ENCODE assay signal across 1 cellular context in the genomic region with DNA sequence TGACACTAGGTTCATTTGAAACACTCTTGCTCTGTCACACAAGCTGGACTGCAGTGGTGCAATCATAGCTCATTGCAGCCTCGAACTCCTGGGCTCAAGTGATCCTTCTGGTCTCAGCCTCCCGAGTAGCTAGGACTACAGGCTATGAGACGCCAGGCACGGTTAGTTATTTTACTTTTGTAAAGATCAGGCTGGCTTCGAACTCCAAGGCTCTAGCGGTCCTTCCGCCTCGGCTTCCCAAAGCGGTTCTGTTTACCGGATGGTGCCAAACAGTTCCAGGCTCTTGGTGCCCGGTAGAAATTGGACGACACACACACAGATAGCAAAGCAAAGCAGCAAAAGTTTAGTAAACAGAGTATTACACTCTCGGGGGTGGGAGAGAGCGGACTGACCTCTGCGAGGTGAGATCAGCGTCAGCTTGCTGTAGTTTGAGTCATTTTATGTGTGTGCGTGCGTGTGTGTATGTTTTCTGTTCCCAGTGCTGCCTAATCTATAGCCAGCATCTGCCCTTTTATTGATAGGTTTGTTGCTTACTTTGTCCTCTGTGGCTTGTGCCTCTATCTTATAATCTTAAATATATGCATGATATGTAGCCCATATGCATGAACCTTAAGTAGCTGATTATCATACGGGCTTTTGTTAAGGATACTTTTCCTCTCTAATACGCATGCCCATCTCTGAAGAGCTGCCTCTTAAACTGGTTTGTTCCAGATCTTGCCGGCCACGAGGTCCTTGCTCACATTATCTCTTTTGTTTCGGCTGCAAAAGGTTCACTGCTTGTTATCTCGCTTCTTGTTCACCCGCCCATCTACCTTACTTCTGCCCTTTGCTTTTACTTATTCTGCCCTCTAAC.
TF ChIP-seq lines count a peak whose summit lies in the region.

No MANE protein-coding gene starts in this region.

TF ChIP-seq in HepG2, 621 proteins besides CTCF, POLR2A, EP300 and RAD21 (continued from another document and continues in another):
- TF ChIP-seq, protein P1, sequence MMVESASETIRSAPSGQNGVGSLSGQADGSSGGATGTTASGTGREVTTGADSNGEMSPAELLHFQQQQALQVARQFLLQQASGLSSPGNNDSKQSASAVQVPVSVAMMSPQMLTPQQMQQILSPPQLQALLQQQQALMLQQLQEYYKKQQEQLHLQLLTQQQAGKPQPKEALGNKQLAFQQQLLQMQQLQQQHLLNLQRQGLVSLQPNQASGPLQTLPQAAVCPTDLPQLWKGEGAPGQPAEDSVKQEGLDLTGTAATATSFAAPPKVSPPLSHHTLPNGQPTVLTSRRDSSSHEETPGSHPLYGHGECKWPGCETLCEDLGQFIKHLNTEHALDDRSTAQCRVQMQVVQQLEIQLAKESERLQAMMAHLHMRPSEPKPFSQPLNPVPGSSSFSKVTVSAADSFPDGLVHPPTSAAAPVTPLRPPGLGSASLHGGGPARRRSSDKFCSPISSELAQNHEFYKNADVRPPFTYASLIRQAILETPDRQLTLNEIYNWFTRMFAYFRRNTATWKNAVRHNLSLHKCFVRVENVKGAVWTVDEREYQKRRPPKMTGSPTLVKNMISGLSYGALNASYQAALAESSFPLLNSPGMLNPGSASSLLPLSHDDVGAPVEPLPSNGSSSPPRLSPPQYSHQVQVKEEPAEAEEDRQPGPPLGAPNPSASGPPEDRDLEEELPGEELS (CRISPR knock-in tag; IDR thresholded peaks at IDR 0.05), result peak; percentile 66
- TF ChIP-seq HHEX (CRISPR knock-in tag; IDR thresholded peaks at IDR 0.05), result no peak
- TF ChIP-seq ZKSCAN8 (CRISPR knock-in tag; IDR thresholded peaks at IDR 0.05; ENCODE audit: borderline replicate concordance), result no peak
- TF ChIP-seq REPIN1 (CRISPR knock-in tag; IDR thresholded peaks at IDR 0.05; ENCODE audit: borderline replicate concordance, low read depth), result peak; percentile 51; the same call in 1 of the 2 replicates
- peak; percentile 11; the same call in 1 of the 2 replicates for TF ChIP-seq ISL2 (CRISPR knock-in tag; IDR thresholded peaks at IDR 0.05)
- no peak for TF ChIP-seq IKZF4 (CRISPR knock-in tag; IDR thresholded peaks at IDR 0.05; ENCODE audit: borderline replicate concordance, low read depth, not compliant biosample characterization)
- peak; percentile 61 for TF ChIP-seq PAF1 (CRISPR knock-in tag; IDR thresholded peaks at IDR 0.05)
- TF ChIP-seq CEBPG (CRISPR knock-in tag; IDR thresholded peaks at IDR 0.05), result peak; percentile 83
- TF ChIP-seq ZSCAN30 (CRISPR knock-in tag; IDR thresholded peaks at IDR 0.05), result no peak
- peak; percentile 62 for TF ChIP-seq MED1 (CRISPR knock-in tag; IDR thresholded peaks at IDR 0.05)
- no peak; the same call in 1 of the 2 replicates for TF ChIP-seq ZNF629 (CRISPR knock-in tag; conservative IDR thresholded peaks at IDR 0.05)
- TF ChIP-seq, protein P2, sequence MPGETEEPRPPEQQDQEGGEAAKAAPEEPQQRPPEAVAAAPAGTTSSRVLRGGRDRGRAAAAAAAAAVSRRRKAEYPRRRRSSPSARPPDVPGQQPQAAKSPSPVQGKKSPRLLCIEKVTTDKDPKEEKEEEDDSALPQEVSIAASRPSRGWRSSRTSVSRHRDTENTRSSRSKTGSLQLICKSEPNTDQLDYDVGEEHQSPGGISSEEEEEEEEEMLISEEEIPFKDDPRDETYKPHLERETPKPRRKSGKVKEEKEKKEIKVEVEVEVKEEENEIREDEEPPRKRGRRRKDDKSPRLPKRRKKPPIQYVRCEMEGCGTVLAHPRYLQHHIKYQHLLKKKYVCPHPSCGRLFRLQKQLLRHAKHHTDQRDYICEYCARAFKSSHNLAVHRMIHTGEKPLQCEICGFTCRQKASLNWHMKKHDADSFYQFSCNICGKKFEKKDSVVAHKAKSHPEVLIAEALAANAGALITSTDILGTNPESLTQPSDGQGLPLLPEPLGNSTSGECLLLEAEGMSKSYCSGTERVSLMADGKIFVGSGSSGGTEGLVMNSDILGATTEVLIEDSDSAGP (CRISPR knock-in tag; IDR thresholded peaks at IDR 0.05; ENCODE audit: borderline replicate concordance), result 0 out of 2 replicates have a peak, but pooled peaks have one; percentile 47
- TF ChIP-seq ZNF713 (CRISPR knock-in tag; IDR thresholded peaks at IDR 0.05), result 0 out of 2 replicates have a peak, but pooled peaks have one; percentile 2
- TF ChIP-seq ASH2L (IDR thresholded peaks at IDR 0.05; ENCODE audit: insufficient read length, low read depth, low read length), result peak; percentile 37
- no peak for TF ChIP-seq ZNF101 (CRISPR knock-in tag; IDR thresholded peaks at IDR 0.05; ENCODE audit: borderline replicate concordance, low read depth)
- TF ChIP-seq, protein P3, sequence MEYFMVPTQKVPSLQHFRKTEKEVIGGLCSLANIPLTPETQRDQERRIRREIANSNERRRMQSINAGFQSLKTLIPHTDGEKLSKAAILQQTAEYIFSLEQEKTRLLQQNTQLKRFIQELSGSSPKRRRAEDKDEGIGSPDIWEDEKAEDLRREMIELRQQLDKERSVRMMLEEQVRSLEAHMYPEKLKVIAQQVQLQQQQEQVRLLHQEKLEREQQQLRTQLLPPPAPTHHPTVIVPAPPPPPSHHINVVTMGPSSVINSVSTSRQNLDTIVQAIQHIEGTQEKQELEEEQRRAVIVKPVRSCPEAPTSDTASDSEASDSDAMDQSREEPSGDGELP (IDR thresholded peaks at IDR 0.05; ENCODE audit: borderline replicate concordance, low read depth), result no peak
- peak; percentile 52 for TF ChIP-seq ZNF883 (CRISPR knock-in tag; IDR thresholded peaks at IDR 0.05; ENCODE audit: not compliant biosample characterization)
- no peak for TF ChIP-seq ZNF24 (IDR thresholded peaks at IDR 0.05)
- TF ChIP-seq, protein P4, sequence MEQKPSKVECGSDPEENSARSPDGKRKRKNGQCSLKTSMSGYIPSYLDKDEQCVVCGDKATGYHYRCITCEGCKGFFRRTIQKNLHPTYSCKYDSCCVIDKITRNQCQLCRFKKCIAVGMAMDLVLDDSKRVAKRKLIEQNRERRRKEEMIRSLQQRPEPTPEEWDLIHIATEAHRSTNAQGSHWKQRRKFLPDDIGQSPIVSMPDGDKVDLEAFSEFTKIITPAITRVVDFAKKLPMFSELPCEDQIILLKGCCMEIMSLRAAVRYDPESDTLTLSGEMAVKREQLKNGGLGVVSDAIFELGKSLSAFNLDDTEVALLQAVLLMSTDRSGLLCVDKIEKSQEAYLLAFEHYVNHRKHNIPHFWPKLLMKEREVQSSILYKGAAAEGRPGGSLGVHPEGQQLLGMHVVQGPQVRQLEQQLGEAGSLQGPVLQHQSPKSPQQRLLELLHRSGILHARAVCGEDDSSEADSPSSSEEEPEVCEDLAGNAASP (CRISPR knock-in tag; IDR thresholded peaks at IDR 0.05; ENCODE audit: borderline replicate concordance), result peak; percentile 4; the same call in 1 of the 2 replicates
- TF ChIP-seq, protein P5, sequence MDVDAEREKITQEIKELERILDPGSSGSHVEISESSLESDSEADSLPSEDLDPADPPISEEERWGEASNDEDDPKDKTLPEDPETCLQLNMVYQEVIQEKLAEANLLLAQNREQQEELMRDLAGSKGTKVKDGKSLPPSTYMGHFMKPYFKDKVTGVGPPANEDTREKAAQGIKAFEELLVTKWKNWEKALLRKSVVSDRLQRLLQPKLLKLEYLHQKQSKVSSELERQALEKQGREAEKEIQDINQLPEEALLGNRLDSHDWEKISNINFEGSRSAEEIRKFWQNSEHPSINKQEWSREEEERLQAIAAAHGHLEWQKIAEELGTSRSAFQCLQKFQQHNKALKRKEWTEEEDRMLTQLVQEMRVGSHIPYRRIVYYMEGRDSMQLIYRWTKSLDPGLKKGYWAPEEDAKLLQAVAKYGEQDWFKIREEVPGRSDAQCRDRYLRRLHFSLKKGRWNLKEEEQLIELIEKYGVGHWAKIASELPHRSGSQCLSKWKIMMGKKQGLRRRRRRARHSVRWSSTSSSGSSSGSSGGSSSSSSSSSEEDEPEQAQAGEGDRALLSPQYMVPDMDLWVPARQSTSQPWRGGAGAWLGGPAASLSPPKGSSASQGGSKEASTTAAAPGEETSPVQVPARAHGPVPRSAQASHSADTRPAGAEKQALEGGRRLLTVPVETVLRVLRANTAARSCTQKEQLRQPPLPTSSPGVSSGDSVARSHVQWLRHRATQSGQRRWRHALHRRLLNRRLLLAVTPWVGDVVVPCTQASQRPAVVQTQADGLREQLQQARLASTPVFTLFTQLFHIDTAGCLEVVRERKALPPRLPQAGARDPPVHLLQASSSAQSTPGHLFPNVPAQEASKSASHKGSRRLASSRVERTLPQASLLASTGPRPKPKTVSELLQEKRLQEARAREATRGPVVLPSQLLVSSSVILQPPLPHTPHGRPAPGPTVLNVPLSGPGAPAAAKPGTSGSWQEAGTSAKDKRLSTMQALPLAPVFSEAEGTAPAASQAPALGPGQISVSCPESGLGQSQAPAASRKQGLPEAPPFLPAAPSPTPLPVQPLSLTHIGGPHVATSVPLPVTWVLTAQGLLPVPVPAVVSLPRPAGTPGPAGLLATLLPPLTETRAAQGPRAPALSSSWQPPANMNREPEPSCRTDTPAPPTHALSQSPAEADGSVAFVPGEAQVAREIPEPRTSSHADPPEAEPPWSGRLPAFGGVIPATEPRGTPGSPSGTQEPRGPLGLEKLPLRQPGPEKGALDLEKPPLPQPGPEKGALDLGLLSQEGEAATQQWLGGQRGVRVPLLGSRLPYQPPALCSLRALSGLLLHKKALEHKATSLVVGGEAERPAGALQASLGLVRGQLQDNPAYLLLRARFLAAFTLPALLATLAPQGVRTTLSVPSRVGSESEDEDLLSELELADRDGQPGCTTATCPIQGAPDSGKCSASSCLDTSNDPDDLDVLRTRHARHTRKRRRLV (CRISPR knock-in tag; IDR thresholded peaks at IDR 0.05), result peak; percentile 99
- TF ChIP-seq ZNF446 (CRISPR knock-in tag; IDR thresholded peaks at IDR 0.05), result no peak
- no peak for TF ChIP-seq KMT2B (CRISPR knock-in tag; IDR thresholded peaks at IDR 0.05)
- no peak for TF ChIP-seq SKI (IDR thresholded peaks at IDR 0.05; ENCODE audit: partially characterized antibody)
- peak; percentile 95; the same call in 1 of the 2 replicates for TF ChIP-seq ARID2 (CRISPR knock-in tag; IDR thresholded peaks at IDR 0.05; ENCODE audit: borderline replicate concordance)
- TF ChIP-seq ERF (CRISPR knock-in tag; IDR thresholded peaks at IDR 0.05), result peak; percentile 38
- TF ChIP-seq CHD2 (IDR thresholded peaks at IDR 0.05; ENCODE audit: low read depth, low read length), result no peak
- peak; percentile 74 for TF ChIP-seq MYC (CRISPR knock-in tag; IDR thresholded peaks at IDR 0.05; ENCODE audit: borderline replicate concordance)
- no peak for TF ChIP-seq PRPF4 (IDR thresholded peaks at IDR 0.05; ENCODE audit: low read depth, low read length, poor library complexity, severe bottlenecking)
- no peak for TF ChIP-seq SIN3B (IDR thresholded peaks at IDR 0.05; ENCODE audit: low read length)
- TF ChIP-seq TRIM24 (CRISPR knock-in tag; IDR thresholded peaks at IDR 0.05), result no peak
- TF ChIP-seq, protein P6, sequence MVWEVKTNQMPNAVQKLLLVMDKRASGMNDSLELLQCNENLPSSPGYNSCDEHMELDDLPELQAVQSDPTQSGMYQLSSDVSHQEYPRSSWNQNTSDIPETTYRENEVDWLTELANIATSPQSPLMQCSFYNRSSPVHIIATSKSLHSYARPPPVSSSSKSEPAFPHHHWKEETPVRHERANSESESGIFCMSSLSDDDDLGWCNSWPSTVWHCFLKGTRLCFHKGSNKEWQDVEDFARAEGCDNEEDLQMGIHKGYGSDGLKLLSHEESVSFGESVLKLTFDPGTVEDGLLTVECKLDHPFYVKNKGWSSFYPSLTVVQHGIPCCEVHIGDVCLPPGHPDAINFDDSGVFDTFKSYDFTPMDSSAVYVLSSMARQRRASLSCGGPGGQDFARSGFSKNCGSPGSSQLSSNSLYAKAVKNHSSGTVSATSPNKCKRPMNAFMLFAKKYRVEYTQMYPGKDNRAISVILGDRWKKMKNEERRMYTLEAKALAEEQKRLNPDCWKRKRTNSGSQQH (CRISPR knock-in tag; IDR thresholded peaks at IDR 0.05; ENCODE audit: low read depth), result no peak
- peak; percentile 70; the same call in 1 of the 2 replicates for TF ChIP-seq ZNF430 (CRISPR knock-in tag; IDR thresholded peaks at IDR 0.05)
- TF ChIP-seq JUNB (CRISPR knock-in tag; IDR thresholded peaks at IDR 0.05; ENCODE audit: borderline replicate concordance), result no peak
- TF ChIP-seq, protein P7, sequence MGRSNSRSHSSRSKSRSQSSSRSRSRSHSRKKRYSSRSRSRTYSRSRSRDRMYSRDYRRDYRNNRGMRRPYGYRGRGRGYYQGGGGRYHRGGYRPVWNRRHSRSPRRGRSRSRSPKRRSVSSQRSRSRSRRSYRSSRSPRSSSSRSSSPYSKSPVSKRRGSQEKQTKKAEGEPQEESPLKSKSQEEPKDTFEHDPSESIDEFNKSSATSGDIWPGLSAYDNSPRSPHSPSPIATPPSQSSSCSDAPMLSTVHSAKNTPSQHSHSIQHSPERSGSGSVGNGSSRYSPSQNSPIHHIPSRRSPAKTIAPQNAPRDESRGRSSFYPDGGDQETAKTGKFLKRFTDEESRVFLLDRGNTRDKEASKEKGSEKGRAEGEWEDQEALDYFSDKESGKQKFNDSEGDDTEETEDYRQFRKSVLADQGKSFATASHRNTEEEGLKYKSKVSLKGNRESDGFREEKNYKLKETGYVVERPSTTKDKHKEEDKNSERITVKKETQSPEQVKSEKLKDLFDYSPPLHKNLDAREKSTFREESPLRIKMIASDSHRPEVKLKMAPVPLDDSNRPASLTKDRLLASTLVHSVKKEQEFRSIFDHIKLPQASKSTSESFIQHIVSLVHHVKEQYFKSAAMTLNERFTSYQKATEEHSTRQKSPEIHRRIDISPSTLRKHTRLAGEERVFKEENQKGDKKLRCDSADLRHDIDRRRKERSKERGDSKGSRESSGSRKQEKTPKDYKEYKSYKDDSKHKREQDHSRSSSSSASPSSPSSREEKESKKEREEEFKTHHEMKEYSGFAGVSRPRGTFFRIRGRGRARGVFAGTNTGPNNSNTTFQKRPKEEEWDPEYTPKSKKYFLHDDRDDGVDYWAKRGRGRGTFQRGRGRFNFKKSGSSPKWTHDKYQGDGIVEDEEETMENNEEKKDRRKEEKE (IDR thresholded peaks at IDR 0.05), result no peak
- no peak for TF ChIP-seq ZNF33A (CRISPR knock-in tag; IDR thresholded peaks at IDR 0.05; ENCODE audit: borderline replicate concordance)
- no peak for TF ChIP-seq ZNF781 (CRISPR knock-in tag; IDR thresholded peaks at IDR 0.05; ENCODE audit: borderline replicate concordance, not compliant biosample characterization)
- TF ChIP-seq, protein P8, sequence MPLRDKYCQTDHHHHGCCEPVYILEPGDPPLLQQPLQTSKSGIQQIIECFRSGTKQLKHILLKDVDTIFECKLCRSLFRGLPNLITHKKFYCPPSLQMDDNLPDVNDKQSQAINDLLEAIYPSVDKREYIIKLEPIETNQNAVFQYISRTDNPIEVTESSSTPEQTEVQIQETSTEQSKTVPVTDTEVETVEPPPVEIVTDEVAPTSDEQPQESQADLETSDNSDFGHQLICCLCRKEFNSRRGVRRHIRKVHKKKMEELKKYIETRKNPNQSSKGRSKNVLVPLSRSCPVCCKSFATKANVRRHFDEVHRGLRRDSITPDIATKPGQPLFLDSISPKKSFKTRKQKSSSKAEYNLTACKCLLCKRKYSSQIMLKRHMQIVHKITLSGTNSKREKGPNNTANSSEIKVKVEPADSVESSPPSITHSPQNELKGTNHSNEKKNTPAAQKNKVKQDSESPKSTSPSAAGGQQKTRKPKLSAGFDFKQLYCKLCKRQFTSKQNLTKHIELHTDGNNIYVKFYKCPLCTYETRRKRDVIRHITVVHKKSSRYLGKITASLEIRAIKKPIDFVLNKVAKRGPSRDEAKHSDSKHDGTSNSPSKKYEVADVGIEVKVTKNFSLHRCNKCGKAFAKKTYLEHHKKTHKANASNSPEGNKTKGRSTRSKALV (CRISPR knock-in tag; IDR thresholded peaks at IDR 0.05), result peak; percentile 78
- TF ChIP-seq, protein P9, sequence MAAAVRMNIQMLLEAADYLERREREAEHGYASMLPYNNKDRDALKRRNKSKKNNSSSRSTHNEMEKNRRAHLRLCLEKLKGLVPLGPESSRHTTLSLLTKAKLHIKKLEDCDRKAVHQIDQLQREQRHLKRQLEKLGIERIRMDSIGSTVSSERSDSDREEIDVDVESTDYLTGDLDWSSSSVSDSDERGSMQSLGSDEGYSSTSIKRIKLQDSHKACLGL (CRISPR knock-in tag; IDR thresholded peaks at IDR 0.05), result 0 out of 2 replicates have a peak, but pooled peaks have one; percentile 13
